1 cellular context compared by ENCODE assay signal in the genomic region with DNA sequence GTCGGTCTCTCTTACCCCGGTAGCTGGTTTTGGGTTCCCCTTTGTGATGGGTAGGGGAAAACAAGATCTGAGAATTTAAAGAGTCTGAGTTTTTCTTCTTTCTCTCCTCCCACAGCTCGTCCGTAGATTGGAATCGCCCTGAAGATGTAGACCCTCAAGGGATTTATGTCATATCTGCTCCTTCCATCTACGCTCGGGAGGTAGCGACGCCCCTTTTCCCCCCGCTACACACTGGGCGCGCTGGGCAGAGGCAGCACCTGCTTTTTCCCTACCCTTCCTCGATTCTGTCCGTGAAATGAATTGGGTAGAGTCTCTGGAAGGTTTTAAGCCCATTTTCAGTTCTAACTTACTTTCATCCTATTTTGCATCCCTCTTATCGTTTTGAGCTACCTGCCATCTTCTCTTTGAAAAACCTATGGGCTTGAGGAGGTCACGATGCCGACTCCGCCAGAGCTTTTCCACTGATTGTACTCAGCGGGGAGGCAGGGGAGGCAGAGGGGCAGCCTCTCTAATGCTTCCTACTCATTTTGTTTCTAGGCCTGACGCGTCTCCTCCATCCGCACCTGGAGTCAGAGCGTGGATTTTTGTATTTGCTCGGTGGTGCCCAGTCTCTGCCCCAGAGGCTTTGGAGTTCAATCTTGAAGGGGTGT.
TF ChIP-seq lines count a peak whose summit lies in the region.

No MANE protein-coding gene starts in this region.

TF ChIP-seq in SK-N-SH, 30 proteins besides CTCF, POLR2A, EP300 and RAD21:
- TF ChIP-seq EZH2phosphoT487 (IDR thresholded peaks at IDR 0.05; ENCODE audit: borderline replicate concordance, low read depth) (no peak), RCOR1 (IDR thresholded peaks at IDR 0.05; ENCODE audit: low read length) (no peak), MEF2A (IDR thresholded peaks at IDR 0.05; ENCODE audit: borderline replicate concordance, low read depth) (no peak), FOXM1 (IDR thresholded peaks at IDR 0.05; ENCODE audit: low read depth) (no peak), TEAD4 (IDR thresholded peaks at IDR 0.05; ENCODE audit: borderline replicate concordance, insufficient read depth) (no peak), JUND (IDR thresholded peaks at IDR 0.05) (no peak), SMC3 (IDR thresholded peaks at IDR 0.05; ENCODE audit: low read depth, low read length) (no peak), CHD2 (IDR thresholded peaks at IDR 0.05; ENCODE audit: low read length, partially characterized antibody) (no peak), GABPA (IDR thresholded peaks at IDR 0.05; ENCODE audit: low read depth) (no peak), NFIC (IDR thresholded peaks at IDR 0.05; ENCODE audit: borderline replicate concordance) (no peak), FOSL2 (IDR thresholded peaks at IDR 0.05; ENCODE audit: borderline replicate concordance, low read depth) (no peak), SIN3A (IDR thresholded peaks at IDR 0.05; ENCODE audit: borderline replicate concordance, low read depth, low read length) (no peak), GATA2 (CRISPR knock-in tag; IDR thresholded peaks at IDR 0.05) (no peak; the same call in 1 of the 2 replicates)
- TF ChIP-seq, protein P1, sequence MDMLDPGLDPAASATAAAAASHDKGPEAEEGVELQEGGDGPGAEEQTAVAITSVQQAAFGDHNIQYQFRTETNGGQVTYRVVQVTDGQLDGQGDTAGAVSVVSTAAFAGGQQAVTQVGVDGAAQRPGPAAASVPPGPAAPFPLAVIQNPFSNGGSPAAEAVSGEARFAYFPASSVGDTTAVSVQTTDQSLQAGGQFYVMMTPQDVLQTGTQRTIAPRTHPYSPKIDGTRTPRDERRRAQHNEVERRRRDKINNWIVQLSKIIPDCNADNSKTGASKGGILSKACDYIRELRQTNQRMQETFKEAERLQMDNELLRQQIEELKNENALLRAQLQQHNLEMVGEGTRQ (IDR thresholded peaks at IDR 0.05; ENCODE audit: borderline replicate concordance, low read depth, low read length), result no peak
- TF ChIP-seq, protein P2, sequence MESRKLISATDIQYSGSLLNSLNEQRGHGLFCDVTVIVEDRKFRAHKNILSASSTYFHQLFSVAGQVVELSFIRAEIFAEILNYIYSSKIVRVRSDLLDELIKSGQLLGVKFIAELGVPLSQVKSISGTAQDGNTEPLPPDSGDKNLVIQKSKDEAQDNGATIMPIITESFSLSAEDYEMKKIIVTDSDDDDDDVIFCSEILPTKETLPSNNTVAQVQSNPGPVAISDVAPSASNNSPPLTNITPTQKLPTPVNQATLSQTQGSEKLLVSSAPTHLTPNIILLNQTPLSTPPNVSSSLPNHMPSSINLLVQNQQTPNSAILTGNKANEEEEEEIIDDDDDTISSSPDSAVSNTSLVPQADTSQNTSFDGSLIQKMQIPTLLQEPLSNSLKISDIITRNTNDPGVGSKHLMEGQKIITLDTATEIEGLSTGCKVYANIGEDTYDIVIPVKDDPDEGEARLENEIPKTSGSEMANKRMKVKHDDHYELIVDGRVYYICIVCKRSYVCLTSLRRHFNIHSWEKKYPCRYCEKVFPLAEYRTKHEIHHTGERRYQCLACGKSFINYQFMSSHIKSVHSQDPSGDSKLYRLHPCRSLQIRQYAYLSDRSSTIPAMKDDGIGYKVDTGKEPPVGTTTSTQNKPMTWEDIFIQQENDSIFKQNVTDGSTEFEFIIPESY (IDR thresholded peaks at IDR 0.05; ENCODE audit: borderline replicate concordance, low read depth), result no peak
- TF ChIP-seq, protein P3, sequence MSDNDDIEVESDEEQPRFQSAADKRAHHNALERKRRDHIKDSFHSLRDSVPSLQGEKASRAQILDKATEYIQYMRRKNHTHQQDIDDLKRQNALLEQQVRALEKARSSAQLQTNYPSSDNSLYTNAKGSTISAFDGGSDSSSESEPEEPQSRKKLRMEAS (IDR thresholded peaks at IDR 0.05; ENCODE audit: low read depth), result no peak
- TF ChIP-seq, protein P4, sequence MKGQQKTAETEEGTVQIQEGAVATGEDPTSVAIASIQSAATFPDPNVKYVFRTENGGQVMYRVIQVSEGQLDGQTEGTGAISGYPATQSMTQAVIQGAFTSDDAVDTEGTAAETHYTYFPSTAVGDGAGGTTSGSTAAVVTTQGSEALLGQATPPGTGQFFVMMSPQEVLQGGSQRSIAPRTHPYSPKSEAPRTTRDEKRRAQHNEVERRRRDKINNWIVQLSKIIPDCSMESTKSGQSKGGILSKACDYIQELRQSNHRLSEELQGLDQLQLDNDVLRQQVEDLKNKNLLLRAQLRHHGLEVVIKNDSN (IDR thresholded peaks at IDR 0.05; ENCODE audit: borderline replicate concordance, low read depth), result no peak
- TF ChIP-seq, protein P5, sequence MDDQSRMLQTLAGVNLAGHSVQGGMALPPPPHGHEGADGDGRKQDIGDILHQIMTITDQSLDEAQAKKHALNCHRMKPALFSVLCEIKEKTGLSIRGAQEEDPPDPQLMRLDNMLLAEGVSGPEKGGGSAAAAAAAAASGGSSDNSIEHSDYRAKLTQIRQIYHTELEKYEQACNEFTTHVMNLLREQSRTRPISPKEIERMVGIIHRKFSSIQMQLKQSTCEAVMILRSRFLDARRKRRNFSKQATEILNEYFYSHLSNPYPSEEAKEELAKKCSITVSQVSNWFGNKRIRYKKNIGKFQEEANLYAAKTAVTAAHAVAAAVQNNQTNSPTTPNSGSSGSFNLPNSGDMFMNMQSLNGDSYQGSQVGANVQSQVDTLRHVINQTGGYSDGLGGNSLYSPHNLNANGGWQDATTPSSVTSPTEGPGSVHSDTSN (IDR thresholded peaks at IDR 0.05), result no peak
- TF ChIP-seq, protein P6, sequence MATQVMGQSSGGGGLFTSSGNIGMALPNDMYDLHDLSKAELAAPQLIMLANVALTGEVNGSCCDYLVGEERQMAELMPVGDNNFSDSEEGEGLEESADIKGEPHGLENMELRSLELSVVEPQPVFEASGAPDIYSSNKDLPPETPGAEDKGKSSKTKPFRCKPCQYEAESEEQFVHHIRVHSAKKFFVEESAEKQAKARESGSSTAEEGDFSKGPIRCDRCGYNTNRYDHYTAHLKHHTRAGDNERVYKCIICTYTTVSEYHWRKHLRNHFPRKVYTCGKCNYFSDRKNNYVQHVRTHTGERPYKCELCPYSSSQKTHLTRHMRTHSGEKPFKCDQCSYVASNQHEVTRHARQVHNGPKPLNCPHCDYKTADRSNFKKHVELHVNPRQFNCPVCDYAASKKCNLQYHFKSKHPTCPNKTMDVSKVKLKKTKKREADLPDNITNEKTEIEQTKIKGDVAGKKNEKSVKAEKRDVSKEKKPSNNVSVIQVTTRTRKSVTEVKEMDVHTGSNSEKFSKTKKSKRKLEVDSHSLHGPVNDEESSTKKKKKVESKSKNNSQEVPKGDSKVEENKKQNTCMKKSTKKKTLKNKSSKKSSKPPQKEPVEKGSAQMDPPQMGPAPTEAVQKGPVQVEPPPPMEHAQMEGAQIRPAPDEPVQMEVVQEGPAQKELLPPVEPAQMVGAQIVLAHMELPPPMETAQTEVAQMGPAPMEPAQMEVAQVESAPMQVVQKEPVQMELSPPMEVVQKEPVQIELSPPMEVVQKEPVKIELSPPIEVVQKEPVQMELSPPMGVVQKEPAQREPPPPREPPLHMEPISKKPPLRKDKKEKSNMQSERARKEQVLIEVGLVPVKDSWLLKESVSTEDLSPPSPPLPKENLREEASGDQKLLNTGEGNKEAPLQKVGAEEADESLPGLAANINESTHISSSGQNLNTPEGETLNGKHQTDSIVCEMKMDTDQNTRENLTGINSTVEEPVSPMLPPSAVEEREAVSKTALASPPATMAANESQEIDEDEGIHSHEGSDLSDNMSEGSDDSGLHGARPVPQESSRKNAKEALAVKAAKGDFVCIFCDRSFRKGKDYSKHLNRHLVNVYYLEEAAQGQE (IDR thresholded peaks at IDR 0.05; ENCODE audit: low read depth, low read length), result no peak
